ENCODE assay signal across 7 cellular contexts in the genomic region with DNA sequence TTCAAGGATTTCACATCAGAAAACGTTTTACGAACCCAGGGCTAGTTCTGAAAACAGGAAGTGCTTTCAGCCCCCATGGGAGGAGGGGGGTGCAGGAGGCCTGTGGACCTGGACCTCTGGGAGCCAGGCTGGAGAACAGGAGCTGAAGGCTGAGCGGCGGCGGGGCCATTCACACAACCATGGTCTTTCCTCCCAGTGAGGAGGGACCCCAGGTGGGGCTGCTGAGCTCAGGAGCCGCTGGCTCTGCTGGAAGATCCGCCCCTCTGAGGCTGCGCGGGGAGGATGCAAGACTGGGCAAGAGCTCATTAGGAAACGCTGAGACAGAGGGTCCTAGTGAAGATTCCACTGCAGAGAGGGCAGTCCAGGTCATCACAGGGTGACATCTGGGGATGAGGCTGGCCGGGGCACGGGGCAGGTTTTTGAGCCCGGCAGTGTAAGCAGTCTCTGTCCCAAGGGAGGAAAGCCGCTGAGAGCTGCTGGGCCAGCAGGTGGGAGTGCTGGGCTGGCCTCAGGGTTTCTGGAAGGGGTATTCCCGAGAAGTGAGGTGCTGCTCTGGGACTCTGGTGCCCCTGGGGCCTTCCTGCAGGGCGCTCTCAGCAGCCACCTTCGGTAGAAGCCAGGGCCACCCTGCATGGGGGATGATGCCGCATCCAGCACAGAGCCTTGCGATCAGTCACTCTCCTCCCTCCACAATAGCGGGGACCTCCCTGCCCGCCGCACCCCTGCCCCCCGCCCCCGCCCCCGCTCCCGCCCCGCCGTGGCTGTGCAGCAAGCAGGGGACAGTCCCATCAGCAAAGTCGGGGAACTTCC. TPM values are rescaled to one million over a fixed set of nuclear protein-coding genes. Genes with fewer than 3 reads are reported as not detected.
DNase-seq lines count a peak whose midpoint lies in the region; ATAC-seq and TF ChIP-seq lines count a peak whose summit lies in the region.

No MANE protein-coding gene starts in this region.

- in situ Hi-C loops in ACHN (cut with HindIII; ENCODE audit: low pct_ligation_motif_present, low pct_unique_long_range_greater_than_20kb, low sequenced_read_pairs): no loop called here

- intact Hi-C loops in Right ventricle myocardium inferior (cut with DNase I): loop anchor here (5.0 kb wide), 1 partner anchor 58 kb away; the partner anchor contains the start of gene MX1

- ATAC-seq in Right ventricle myocardium inferior: peak; percentile 38

- DNase-seq in GM19240 (ENCODE audit: insufficient read length, low spot score) (peak; percentile 16), HuH-7.5 (ENCODE audit: low spot score) (peak; percentile 29), Right ventricle myocardium inferior (ENCODE audit: missing footprints) (peak; percentile 80), retinal pigment epithelial cell (ENCODE audit: low read depth) (no peak), ACHN (no peak), globus pallidus (ENCODE audit: low spot score) (no peak)
- DNase-seq in activated CD8-positive, alpha-beta memory T cell treated with anti-CD3 and anti-CD28 coated beads, Interleukin-2, amount 50 U/mL, for 48 hours: peak; percentile 70

- TF ChIP-seq CTCF in retinal pigment epithelial cell (conservative IDR thresholded peaks at IDR 0.05; ENCODE audit: low read depth, low read length): peak; percentile 35

- no peak overlapping the region for H3K4me3 ChIP-seq in retinal pigment epithelial cell (ENCODE audit: low read length)

RNA-seq across cellular contexts. Expression of gene MX2, which starts 7.5 kb away (rescaled TPM):
- total RNA-seq in Right ventricle myocardium inferior: 4.8 TPM

RNA-seq across cellular contexts. Expression of gene FAM3B, which starts 52.7 kb away (rescaled TPM):
- not detected for total RNA-seq in Right ventricle myocardium inferior

RNA-seq across cellular contexts. Expression of gene MX1, which starts 56.7 kb away (rescaled TPM):
- 11.0 TPM for total RNA-seq in Right ventricle myocardium inferior

Comparison
In these comparisons a context has a peak if more than half of its experiments do, and no peak if none do; other contexts are left out.
1. DNase-seq: peak in GM19240 (single experiment), HuH-7.5 (single experiment), activated CD8-positive, alpha-beta memory T cell treated with anti-CD3 and anti-CD28 coated beads, Interleukin-2, amount 50 U/mL, for 48 hours (single experiment) and Right ventricle myocardium inferior (single experiment); none in retinal pigment epithelial cell (single experiment), ACHN (single experiment) and globus pallidus (single experiment).